In genomic region chr16:67183627-67184452, GRCh38 we compare ENCODE assay signal across 8 cellular contexts. TPM values are rescaled to one million over a fixed set of nuclear protein-coding genes. Genes with fewer than 3 reads are reported as not detected.
DNase-seq lines count a peak whose midpoint lies in the region; ATAC-seq and TF ChIP-seq lines count a peak whose summit lies in the region.

MATCAP1 (minus strand) TSS chr16:67183963; CDS start chr16:67180610, 3,353 bp downstream.

- peaks cover 41% of the 10 kb centered on the region for H3K4me1 ChIP-seq in PC-3 (ENCODE audit: insufficient read depth, low read length)

- H3K79me2 ChIP-seq in PC-3 (ENCODE audit: low read length), result peaks cover 26% of the 10 kb centered on the region

- no peaks in the 10 kb centered on the region for H3K36me3 ChIP-seq in PC-3 (ENCODE audit: low read depth, low read length)

- DNase-seq in DMS153 treated with DMSO at 0.1 percent for 48 hours (lab: John Stamatoyannopoulos, UW; ENCODE audit: unreplicated experiment) (peak; percentile 96), PC-3 (peak; percentile 93), activated T-cell treated with anti-CD3 and anti-CD28 coated beads for 4 hours (peak; percentile 89), epithelial cell of proximal tubule (ENCODE audit: low read depth) (no peak), mucosa of gallbladder (ENCODE audit: low spot score) (peak; percentile 94)
- peak; percentile 98 for DNase-seq in Jurkat, Clone E6-1 (ENCODE audit: low read depth, low spot score)
- DNase-seq in stimulated activated CD8-positive, alpha-beta memory T cell treated with anti-CD3 and anti-CD28 coated beads, Interleukin-4, amount 100 ng/mL, for 24 hours (ENCODE audit: low read depth), result peak; percentile 86

- peak within 1 kb of the TSS; percentile 90 for H2AFZ ChIP-seq in PC-3 (ENCODE audit: low read length)

- H3F3A ChIP-seq in PC-3 (ENCODE audit: low read length, unreplicated experiment), result no peaks in the 10 kb centered on the region

- H3K27ac ChIP-seq in PC-3 (ENCODE audit: low read length), result peak within 1 kb of the TSS; percentile 85

- no TSS peak for BruUV-seq in PC-3 (replicated peaks; lab: Mats Ljungman, UMichigan)

- no peaks in the 10 kb centered on the region for H3K27me3 ChIP-seq in PC-3 (ENCODE audit: low read length)

- TF ChIP-seq CTCF in PC-3 (conservative IDR thresholded peaks at IDR 0.05; ENCODE audit: low read depth, low read length) (no peak), epithelial cell of proximal tubule (conservative IDR thresholded peaks at IDR 0.05; ENCODE audit: low read depth, low read length) (no peak)

- CTCF ChIA-PET in PC-3 (lab: Charles Lee), result interaction anchor here (1.3 kb wide), 1 partner anchor 10 kb away, joined by 7 read pairs; no protein-coding TSS in a partner anchor

- H3K4me2 ChIP-seq in PC-3 (ENCODE audit: low read length), result peak within 1 kb of the TSS; percentile 89

- ATAC-seq in GM21717 (IDR thresholded peaks at IDR 0.05; ENCODE audit: unreplicated experiment), result peak; percentile 86
- ATAC-seq in PC-3, result peak; percentile 75

- no peaks in the 10 kb centered on the region for H3K9me3 ChIP-seq in PC-3 (ENCODE audit: low read length)

- H3K9ac ChIP-seq in PC-3 (ENCODE audit: low read length), result peak within 1 kb of the TSS; percentile 91

- no peaks in the 10 kb centered on the region for H3K9me2 ChIP-seq in PC-3 (replicated peaks; ENCODE audit: low read length)

- POLR2A ChIA-PET in PC-3 (lab: Charles Lee; ENCODE audit: unreplicated experiment), result interaction anchor here (1.0 kb wide), 1 partner anchor 43 kb away, joined by 3 read pairs; no protein-coding TSS in a partner anchor

- H4K20me1 ChIP-seq in PC-3 (ENCODE audit: low read length), result no peaks in the 10 kb centered on the region

- peak within 1 kb of the TSS; percentile 87 for H3K4me3 ChIP-seq in Jurkat, Clone E6-1 (ENCODE audit: low read length)
- H3K4me3 ChIP-seq in PC-3 (ENCODE audit: low read length), result peak within 1 kb of the TSS; percentile 79
- H3K4me3 ChIP-seq in epithelial cell of proximal tubule (ENCODE audit: low read depth, low read length), result peak within 1 kb of the TSS; percentile 66

- intact Hi-C loops in PC-3 (cut with micrococcal nuclease), result loop anchor here (1.0 kb wide), 1 partner anchor 25 kb away; the partner anchor contains the start of genes FBXL8 and TRADD

RNA-seq across cellular contexts. Expression of gene MATCAP1, which starts in this region (rescaled TPM):
- 53.0 TPM for polyA plus RNA-seq in Jurkat, Clone E6-1 (2012; ENCODE audit: insufficient read depth, insufficient read length)
- total RNA-seq in PC-3 (2014; rRNA removed), result 22.6 and 29.6 TPM in 2 replicates
- total RNA-seq in epithelial cell of proximal tubule, result 5.1 and 11.4 TPM in 2 replicates
- 68.4 TPM for total RNA-seq in mucosa of gallbladder
